13 cellular contexts compared by ENCODE assay signal in the genomic region with DNA sequence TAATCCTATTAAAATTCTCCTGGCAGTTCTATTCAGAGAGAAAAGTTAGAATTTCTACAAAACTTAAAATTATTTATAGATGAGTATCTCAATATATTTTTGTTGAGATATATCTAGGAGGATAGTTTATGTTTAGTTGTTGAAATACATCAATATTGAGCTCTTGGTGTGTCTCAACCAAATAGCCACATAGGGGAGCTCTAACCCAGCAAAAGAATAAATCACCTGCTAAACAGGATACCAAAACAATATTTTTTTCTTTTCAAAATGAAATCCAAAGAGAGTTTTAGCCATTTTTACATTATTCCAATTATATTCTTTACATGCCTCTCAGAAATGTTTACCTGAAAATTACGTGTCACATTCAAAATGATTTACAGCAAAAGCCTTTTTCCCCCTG.
A peak's percentile ranks its signal among the peaks of the same experiment; 100 is the strongest.
DNase-seq lines count a peak whose midpoint lies in the region; ATAC-seq, FAIRE-seq and TF ChIP-seq lines count a peak whose summit lies in the region.
"Had no signal": no experiment of that assay in that cellular context is flagged by ENCODE, and none has a peak within 500 bp of the region (broad histone marks: within the 10 kb centered on the region; RNA-seq: fewer than 3 reads in every experiment).

No MANE protein-coding gene starts in this region.

- H3K36me3 Mint-ChIP-seq in Caco-2 (ENCODE audit: insufficient read depth, unreplicated experiment) = no peaks in the 10 kb centered on the region

- CTCF ChIA-PET in Caco-2 (lab: Charles Lee) (interaction anchor here (0.6 to 1.0 kb wide), 3 partner anchors 26 to 983 kb away, joined by 3 read pairs; no protein-coding TSS in a partner anchor), PC-9 (lab: Charles Lee) (interaction anchor here (0.5 kb wide), 1 partner anchor 23 kb away, joined by 3 read pairs; no protein-coding TSS in a partner anchor)

- no peaks in the 10 kb centered on the region for H3K9me3 Mint-ChIP-seq in Caco-2 (ENCODE audit: unreplicated experiment)

- H3K4me3 Mint-ChIP-seq in Caco-2 (ENCODE audit: unreplicated experiment) = no peak overlapping the region

- H3K4me1 Mint-ChIP-seq in Caco-2 (ENCODE audit: low read depth, unreplicated experiment) = no peaks in the 10 kb centered on the region

- intact Hi-C loops in Caco-2 (cut with micrococcal nuclease; ENCODE audit: unreplicated experiment) (loop anchor here (1.0 to 5.0 kb wide), 6 partner anchors 26 to 1053 kb away; no protein-coding TSS in a partner anchor), PC-9 (cut with micrococcal nuclease; ENCODE audit: unreplicated experiment) (loop anchor here (5.0 kb wide), 1 partner anchor 963 kb away; no protein-coding TSS in a partner anchor)

- no peaks in the 10 kb centered on the region for H3K9me3 ChIP-seq in Caco-2
- H3K9me3 ChIP-seq in PC-9 (ENCODE audit: insufficient read depth, low read depth) = no peaks in the 10 kb centered on the region

- H4K20me1 ChIP-seq in PC-9 (ENCODE audit: insufficient read depth) = no peaks in the 10 kb centered on the region

- H3K4me3 ChIP-seq in Caco-2 (ENCODE audit: low read depth, low read length) (no peak overlapping the region), PC-9 (no peak overlapping the region)
- H3K4me3 ChIP-seq: GM23248 had no signal

- peak; percentile 71 for ATAC-seq in foreskin keratinocyte
- ATAC-seq: left colon had no signal

- H3K36me3 ChIP-seq in Caco-2 (ENCODE audit: control insufficient read depth, insufficient read depth, low read length) (no peaks in the 10 kb centered on the region), PC-9 (ENCODE audit: low read depth) (no peaks in the 10 kb centered on the region)

- H3F3A ChIP-seq in PC-9 (ENCODE audit: insufficient read depth, low read depth) = no peaks in the 10 kb centered on the region

- DNase-seq in Caco-2 = peak in 1 of 2 experiments; percentile 30
- DNase-seq in HTR-8/SVneo (ENCODE audit: insufficient read length, low spot score) = peak; percentile 2
- DNase-seq in PC-9 = no peak
- peak in 1 of 2 donors; percentile 18 for DNase-seq in foreskin keratinocyte
- DNase-seq in OCI-M2 (lab: John Stamatoyannopoulos, UW; ENCODE audit: unreplicated experiment) = no peak
- no peak for DNase-seq in MV-4-11 (lab: John Stamatoyannopoulos, UW)
- DNase-seq in AG08395 (ENCODE audit: low spot score) = no peak
- DNase-seq in mesenteric fat pad (ENCODE audit: low spot score) = no peak
- DNase-seq: activated CD4-positive, alpha-beta T cell treated with anti-CD3 and anti-CD28 coated beads, Interleukin-2, amount 50 U/mL, for 48 hours; dermis blood vessel endothelial cell; GM23248; left colon had no signal

- H3K27ac ChIP-seq in PC-9 = no peak overlapping the region
- H3K27ac ChIP-seq in foreskin keratinocyte = no peak overlapping the region
- H3K27ac ChIP-seq: GM23248, KMS-11 had no signal

- no peaks in the 10 kb centered on the region for H3K79me2 ChIP-seq in PC-9 (ENCODE audit: low read depth)

- no peak overlapping the region for H3K27ac Mint-ChIP-seq in Caco-2 (ENCODE audit: unreplicated experiment)

- BruUV-seq in Caco-2 (replicated peaks; lab: Mats Ljungman, UMichigan) = no TSS peak
- BruUV-seq in PC-9 (replicated peaks; lab: Mats Ljungman, UMichigan) = no TSS peak

- H3K27me3 Mint-ChIP-seq in Caco-2 (ENCODE audit: insufficient read depth, unreplicated experiment) = no peaks in the 10 kb centered on the region

- H3K4me2 ChIP-seq in PC-9 = no peak overlapping the region
- H3K4me2 ChIP-seq: KMS-11 had no signal

- FAIRE-seq in HTR-8/SVneo (lab: Jason Lieb, UNC) = no peak

- POLR2A ChIA-PET in Caco-2 (lab: Charles Lee) = no interaction called here
- POLR2A ChIA-PET in PC-9 (lab: Charles Lee; ENCODE audit: unreplicated experiment) = no interaction called here

- H3K27me3 ChIP-seq in Caco-2 (replicated peaks; ENCODE audit: control insufficient read depth, insufficient read depth, low read length) (no peaks in the 10 kb centered on the region), PC-9 (ENCODE audit: insufficient read depth, low read depth) (no peaks in the 10 kb centered on the region), foreskin keratinocyte (no peaks in the 10 kb centered on the region)

- no peaks in the 10 kb centered on the region for H3K9me2 ChIP-seq in PC-9 (ENCODE audit: insufficient read depth)

- TF ChIP-seq CTCF in Caco-2 (IDR thresholded peaks at IDR 0.05; ENCODE audit: insufficient read depth in 1 of 2, low read depth in 1 of 2, low read length in 1 of 2, severe bottlenecking in 1 of 2, unreplicated experiment in 1 of 2) (peak; percentile 17 to 52), PC-9 (conservative IDR thresholded peaks at IDR 0.05) (peak; percentile 68), foreskin keratinocyte (conservative IDR thresholded peaks at IDR 0.05) (peak; percentile 70)

- H3K4me1 ChIP-seq in Caco-2 (no peaks in the 10 kb centered on the region), PC-9 (replicated peaks; ENCODE audit: insufficient read depth) (no peaks in the 10 kb centered on the region), foreskin keratinocyte (no peaks in the 10 kb centered on the region)

- no peak overlapping the region for H2AFZ ChIP-seq in PC-9
- H2AFZ ChIP-seq: GM23248 had no signal
